ENCODE assay signal across 12 cellular contexts in genomic region chr6:211856-212497, GRCh38.
DNase-seq lines count a peak whose midpoint lies in the region; ATAC-seq and TF ChIP-seq lines count a peak whose summit lies in the region.
"Had no signal": no experiment of that assay in that cellular context is flagged by ENCODE, and none has a peak within 500 bp of the region (broad histone marks: within the 10 kb centered on the region; RNA-seq: fewer than 3 reads in every experiment).

No MANE protein-coding gene starts in this region.

- H3K4me3 ChIP-seq in breast epithelium = no peak overlapping the region
- no peak overlapping the region for H3K4me3 ChIP-seq in Karpas-422 (ENCODE audit: low read length)
- H3K4me3 ChIP-seq: A549 had no signal

- H3K36me3 ChIP-seq in breast epithelium (no peaks in the 10 kb centered on the region), Karpas-422 (ENCODE audit: insufficient read depth, low read length) (no peaks in the 10 kb centered on the region)

- no peaks in the 10 kb centered on the region for H3K9me3 Mint-ChIP-seq in MCF 10A (ENCODE audit: unreplicated experiment)
- H3K9me3 Mint-ChIP-seq in dendritic cell treated with granulocyte-macrophage colony-stimulating factor and Interleukin-4, amounts not matched to agents 40 ng/mL and 50 ng/mL, for 4 days = no peaks in the 10 kb centered on the region
- peaks cover 3% of the 10 kb centered on the region for H3K9me3 Mint-ChIP-seq in activated naive CD4-positive, alpha-beta T cell treated with anti-CD3 and anti-CD28 coated beads for 36 hours
- H3K9me3 Mint-ChIP-seq: CD4-positive, CD25-positive, alpha-beta regulatory T cell had no signal

- peaks cover 0 to 8% of the 10 kb centered on the region in 2 donors for H3K9me3 ChIP-seq in breast epithelium
- no peaks in the 10 kb centered on the region for H3K9me3 ChIP-seq in Karpas-422 (ENCODE audit: low read length)
- H3K9me3 ChIP-seq: A549 had no signal

- no peak overlapping the region for H3K27ac Mint-ChIP-seq in MCF 10A (ENCODE audit: low read depth, unreplicated experiment)
- H3K27ac Mint-ChIP-seq in dendritic cell treated with granulocyte-macrophage colony-stimulating factor and Interleukin-4, amounts not matched to agents 40 ng/mL and 50 ng/mL, for 4 days = peak overlapping the region; percentile 39
- H3K27ac Mint-ChIP-seq in activated naive CD4-positive, alpha-beta T cell treated with anti-CD3 and anti-CD28 coated beads for 36 hours = no peak overlapping the region
- H3K27ac Mint-ChIP-seq: CD4-positive, CD25-positive, alpha-beta regulatory T cell; H9 had no signal

- no peaks in the 10 kb centered on the region for H4K20me1 ChIP-seq in Karpas-422 (ENCODE audit: insufficient read depth, low read depth, low read length)

- intact Hi-C loops in MCF 10A (cut with micrococcal nuclease) (no loop called here), breast epithelium (cut with DNase I; ENCODE audit: low total_unique reads) (no loop called here)
- intact Hi-C loops in dendritic cell treated with granulocyte-macrophage colony-stimulating factor and Interleukin-4, amounts not matched to agents 40 ng/mL and 50 ng/mL, for 4 days (cut with micrococcal nuclease) = no loop called here
- intact Hi-C loops in activated naive CD4-positive, alpha-beta T cell treated with anti-CD3 and anti-CD28 coated beads for 36 hours (cut with micrococcal nuclease) = no loop called here

- H3K9ac ChIP-seq in Karpas-422 (ENCODE audit: low read length) = no peak overlapping the region

- H3K27me3 Mint-ChIP-seq in MCF 10A (ENCODE audit: insufficient read depth, unreplicated experiment) = no peaks in the 10 kb centered on the region
- H3K27me3 Mint-ChIP-seq in dendritic cell treated with granulocyte-macrophage colony-stimulating factor and Interleukin-4, amounts not matched to agents 40 ng/mL and 50 ng/mL, for 4 days = peaks cover 7% of the 10 kb centered on the region
- H3K27me3 Mint-ChIP-seq in activated naive CD4-positive, alpha-beta T cell treated with anti-CD3 and anti-CD28 coated beads for 36 hours (ENCODE audit: low read depth) = peaks cover 9% of the 10 kb centered on the region
- H3K27me3 Mint-ChIP-seq: CD4-positive, CD25-positive, alpha-beta regulatory T cell had no signal

- ATAC-seq in HG03135 (IDR thresholded peaks at IDR 0.05; ENCODE audit: unreplicated experiment) = no peak
- ATAC-seq: A549 had no signal

- no peak overlapping the region for H3K4me2 ChIP-seq in Karpas-422 (ENCODE audit: low read depth, low read length, poor library complexity, severe bottlenecking)
- H3K4me2 ChIP-seq: A549 had no signal

- CTCF ChIA-PET in MCF 10A (lab: Yijun Ruan, JAX) = interaction anchor here (0.6 to 0.8 kb wide), 2 partner anchors 9 to 138 kb away, joined by 3 to 4 read pairs; no protein-coding TSS in a partner anchor
- CTCF ChIA-PET in activated naive CD4-positive, alpha-beta T cell treated with anti-CD3 and anti-CD28 coated beads for 36 hours (lab: Charles Lee) = interaction anchor here (1.4 kb wide), 1 partner anchor 23 kb away, joined by 4 read pairs; no protein-coding TSS in a partner anchor

- TF ChIP-seq CTCF in MCF 10A (IDR thresholded peaks at IDR 0.05; ENCODE audit: unreplicated experiment) (no peak), breast epithelium (IDR thresholded peaks at IDR 0.05) (no peak)

- no peak overlapping the region for H3K4me3 Mint-ChIP-seq in MCF 10A (ENCODE audit: unreplicated experiment)
- H3K4me3 Mint-ChIP-seq in dendritic cell treated with granulocyte-macrophage colony-stimulating factor and Interleukin-4, amounts not matched to agents 40 ng/mL and 50 ng/mL, for 4 days = no peak overlapping the region
- no peak overlapping the region for H3K4me3 Mint-ChIP-seq in activated naive CD4-positive, alpha-beta T cell treated with anti-CD3 and anti-CD28 coated beads for 36 hours
- H3K4me3 Mint-ChIP-seq: H9 had no signal

- H3K79me2 ChIP-seq in Karpas-422 (ENCODE audit: low read length) = no peaks in the 10 kb centered on the region

- TF ChIP-seq POLR2A in breast epithelium (IDR thresholded peaks at IDR 0.05) = no peak

- H3K27ac ChIP-seq in breast epithelium (no peak overlapping the region), Karpas-422 (ENCODE audit: low read length) (no peak overlapping the region)
- H3K27ac ChIP-seq: A549 had no signal

- H3K36me3 Mint-ChIP-seq in MCF 10A (ENCODE audit: insufficient read depth, unreplicated experiment) = no peaks in the 10 kb centered on the region
- no peaks in the 10 kb centered on the region for H3K36me3 Mint-ChIP-seq in dendritic cell treated with granulocyte-macrophage colony-stimulating factor and Interleukin-4, amounts not matched to agents 40 ng/mL and 50 ng/mL, for 4 days (ENCODE audit: low read depth)
- H3K36me3 Mint-ChIP-seq in activated naive CD4-positive, alpha-beta T cell treated with anti-CD3 and anti-CD28 coated beads for 36 hours (ENCODE audit: low read depth) = peaks cover 1% of the 10 kb centered on the region

- no peaks in the 10 kb centered on the region for H3K9me2 ChIP-seq in Karpas-422 (replicated peaks; ENCODE audit: insufficient read depth, low read length)

- H3K27me3 ChIP-seq in breast epithelium (peaks cover 0 to 30% of the 10 kb centered on the region in 2 donors), Karpas-422 (ENCODE audit: low read length) (no peaks in the 10 kb centered on the region)

- no peak overlapping the region for H2AFZ ChIP-seq in Karpas-422 (ENCODE audit: low read length)

- POLR2A ChIA-PET in MCF 10A (lab: Yijun Ruan, JAX) = interaction anchor here (0.9 kb wide), 1 partner anchor 13 kb away, joined by 3 read pairs; no protein-coding TSS in a partner anchor

- no TSS peak for BruUV-seq in MCF 10A (replicated peaks; lab: Mats Ljungman, UMichigan)

- DNase-seq in MCF 10A (ENCODE audit: unreplicated experiment) (peak; percentile 79), breast epithelium (ENCODE audit: low spot score in 2 of 2) (no peak), Karpas-422 (peak; percentile 27), HK-2 (ENCODE audit: unreplicated experiment) (no peak)
- no peak for DNase-seq in activated naive CD4-positive, alpha-beta T cell treated with anti-CD3 and anti-CD28 coated beads for 36 hours
- DNase-seq: CD4-positive, CD25-positive, alpha-beta regulatory T cell; DMS79; GOT3; H9 had no signal

- H3K4me1 ChIP-seq in breast epithelium = no peaks in the 10 kb centered on the region
- H3K4me1 ChIP-seq in Karpas-422 (ENCODE audit: low read length) = peaks cover 8% of the 10 kb centered on the region
- H3K4me1 ChIP-seq: A549 had no signal

- peaks cover 24% of the 10 kb centered on the region for H3K4me1 Mint-ChIP-seq in MCF 10A (ENCODE audit: insufficient read depth, unreplicated experiment)
- peaks cover 66% of the 10 kb centered on the region for H3K4me1 Mint-ChIP-seq in dendritic cell treated with granulocyte-macrophage colony-stimulating factor and Interleukin-4, amounts not matched to agents 40 ng/mL and 50 ng/mL, for 4 days (ENCODE audit: low read depth)
- H3K4me1 Mint-ChIP-seq in activated naive CD4-positive, alpha-beta T cell treated with anti-CD3 and anti-CD28 coated beads for 36 hours (ENCODE audit: low read depth) = peaks cover 45% of the 10 kb centered on the region

Comparison
In these comparisons a context has a peak if more than half of its experiments do, and no peak if none do; other contexts are left out.
1. DNase-seq: peak in MCF 10A (single experiment) and Karpas-422 (single experiment); none in breast epithelium (0 of 2), activated naive CD4-positive, alpha-beta T cell treated with anti-CD3 and anti-CD28 coated beads for 36 hours (single experiment) and HK-2 (single experiment).